In the genomic region with DNA sequence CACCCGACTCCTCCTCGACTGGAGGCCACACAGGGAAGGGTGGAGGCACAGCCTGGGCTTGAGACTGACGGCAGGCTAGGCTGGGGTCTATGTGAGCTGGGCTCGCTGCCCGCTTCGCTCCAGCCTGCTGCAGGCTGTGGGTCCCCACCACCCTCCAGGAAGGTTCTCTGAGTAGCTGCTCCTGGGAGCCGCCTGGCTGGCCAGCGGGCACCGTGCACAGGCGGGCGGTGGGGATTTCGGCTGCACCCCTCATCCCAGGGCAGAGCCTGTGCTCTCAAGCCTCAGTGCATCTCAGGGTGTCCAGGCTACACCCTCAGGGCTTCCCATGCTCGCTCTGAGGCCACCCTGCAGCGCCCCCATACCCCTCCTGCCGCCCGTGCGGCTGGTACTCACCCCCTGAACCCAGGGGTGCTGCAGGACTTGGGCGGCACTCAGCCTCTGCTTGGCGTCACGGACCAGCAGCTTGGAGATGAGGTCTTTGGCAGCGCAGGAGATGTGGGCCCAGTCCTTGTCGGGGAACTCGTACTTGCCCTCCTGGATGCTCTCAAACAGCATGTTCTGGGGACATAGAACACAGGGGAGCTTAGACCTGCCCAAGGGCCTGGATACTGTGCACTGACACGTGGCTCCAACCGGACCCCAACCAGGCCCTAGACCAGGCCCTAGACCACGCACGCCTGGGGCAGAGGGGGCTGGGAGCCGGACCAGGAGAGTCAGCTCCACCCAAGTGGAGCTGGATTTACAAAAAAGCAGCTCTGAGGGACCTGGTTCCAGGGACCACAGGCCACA, we compare ENCODE assay signal across 10 cellular contexts. TPM values are rescaled to one million over a fixed set of nuclear protein-coding genes. Genes with fewer than 3 reads are reported as not detected.
DNase-seq lines count a peak whose midpoint lies in the region; ATAC-seq and TF ChIP-seq lines count a peak whose summit lies in the region.
"Had no signal": no experiment of that assay in that cellular context is flagged by ENCODE, and none has a peak within 500 bp of the region (broad histone marks: within the 10 kb centered on the region; RNA-seq: fewer than 3 reads in every experiment).

No MANE protein-coding gene starts in this region.

- H3K27ac ChIP-seq in upper lobe of right lung: peak overlapping the region; percentile 83

- H3K27ac Mint-ChIP-seq in activated naive CD4-positive, alpha-beta T cell treated with anti-CD3 and anti-CD28 coated beads, Interleukin-2, amount 50 U/mL, for 24 hours: no peak overlapping the region
- peak overlapping the region; percentile 35 for H3K27ac Mint-ChIP-seq in MCF 10A (ENCODE audit: low read depth, unreplicated experiment)
- H3K27ac Mint-ChIP-seq in mesothelial cell of epicardium: peak overlapping the region; percentile 92

- no peak overlapping the region for H3K4me3 ChIP-seq in upper lobe of right lung

- CTCF ChIA-PET in MCF 10A (lab: Yijun Ruan, JAX): interaction anchor here (1.2 kb wide), 1 partner anchor 8 kb away, joined by 4 read pairs; no protein-coding TSS in a partner anchor

- intact Hi-C loops in MCF 10A (cut with micrococcal nuclease) (no loop called here), upper lobe of right lung (cut with DNase I) (no loop called here), posterior cingulate gyrus (cut with DNase I) (no loop called here)

- H3K9me3 Mint-ChIP-seq in activated naive CD4-positive, alpha-beta T cell treated with anti-CD3 and anti-CD28 coated beads, Interleukin-2, amount 50 U/mL, for 24 hours: no peaks in the 10 kb centered on the region
- H3K9me3 Mint-ChIP-seq in MCF 10A (ENCODE audit: unreplicated experiment) (no peaks in the 10 kb centered on the region), mesothelial cell of epicardium (no peaks in the 10 kb centered on the region)

- no TSS peak for BruUV-seq in MCF 10A (replicated peaks; lab: Mats Ljungman, UMichigan)

- peaks cover 2% of the 10 kb centered on the region for H3K9me3 ChIP-seq in upper lobe of right lung

- DNase-seq in activated naive CD4-positive, alpha-beta T cell treated with anti-CD3 and anti-CD28 coated beads, Interleukin-2, amount 50 U/mL, for 16 hours: no peak
- DNase-seq in MCF 10A (ENCODE audit: unreplicated experiment) (no peak), mesothelial cell of epicardium (ENCODE audit: low spot score in 2 of 2, unreplicated experiment in 2 of 2) (no peak), upper lobe of right lung (peak; percentile 67), EL (no peak), posterior cingulate gyrus (no peak), Ammon's horn (ENCODE audit: low spot score) (no peak)
- DNase-seq: KG1, SW 1271 had no signal

- TF ChIP-seq CTCF in MCF 10A (IDR thresholded peaks at IDR 0.05; ENCODE audit: unreplicated experiment): no peak
- no peak for TF ChIP-seq CTCF in mesothelial cell of epicardium (IDR thresholded peaks at IDR 0.05; ENCODE audit: unreplicated experiment)
- no peak for TF ChIP-seq CTCF in upper lobe of right lung (IDR thresholded peaks at IDR 0.05)

- no peak for ATAC-seq in upper lobe of right lung

- H3K36me3 Mint-ChIP-seq in activated naive CD4-positive, alpha-beta T cell treated with anti-CD3 and anti-CD28 coated beads, Interleukin-2, amount 50 U/mL, for 24 hours: no peaks in the 10 kb centered on the region
- peaks cover 54% of the 10 kb centered on the region for H3K36me3 Mint-ChIP-seq in MCF 10A (ENCODE audit: insufficient read depth, unreplicated experiment)
- H3K36me3 Mint-ChIP-seq in mesothelial cell of epicardium: peaks cover 4% of the 10 kb centered on the region

- peaks cover 21% of the 10 kb centered on the region for H3K4me1 Mint-ChIP-seq in activated naive CD4-positive, alpha-beta T cell treated with anti-CD3 and anti-CD28 coated beads, Interleukin-2, amount 50 U/mL, for 24 hours
- H3K4me1 Mint-ChIP-seq in MCF 10A (ENCODE audit: insufficient read depth, unreplicated experiment): peaks cover 8% of the 10 kb centered on the region
- peaks cover 11% of the 10 kb centered on the region for H3K4me1 Mint-ChIP-seq in mesothelial cell of epicardium

- H3K36me3 ChIP-seq in upper lobe of right lung: peaks cover 72% of the 10 kb centered on the region

- no peaks in the 10 kb centered on the region for H3K27me3 ChIP-seq in upper lobe of right lung

- H3K4me3 Mint-ChIP-seq in activated naive CD4-positive, alpha-beta T cell treated with anti-CD3 and anti-CD28 coated beads, Interleukin-2, amount 50 U/mL, for 24 hours: peak overlapping the region; percentile 76
- peak overlapping the region; percentile 60 for H3K4me3 Mint-ChIP-seq in MCF 10A (ENCODE audit: unreplicated experiment)
- H3K4me3 Mint-ChIP-seq in mesothelial cell of epicardium: peak overlapping the region; percentile 47

- no peaks in the 10 kb centered on the region for H3K27me3 Mint-ChIP-seq in activated naive CD4-positive, alpha-beta T cell treated with anti-CD3 and anti-CD28 coated beads, Interleukin-2, amount 50 U/mL, for 24 hours
- H3K27me3 Mint-ChIP-seq in MCF 10A (ENCODE audit: insufficient read depth, unreplicated experiment): no peaks in the 10 kb centered on the region
- H3K27me3 Mint-ChIP-seq in mesothelial cell of epicardium (ENCODE audit: low read depth): no peaks in the 10 kb centered on the region

- peaks cover 51% of the 10 kb centered on the region for H3K4me1 ChIP-seq in upper lobe of right lung

- POLR2A ChIA-PET in MCF 10A (lab: Yijun Ruan, JAX): interaction anchor here (0.5 to 4.4 kb wide), 7 partner anchors 8 to 72 kb away, joined by 3 to 87 read pairs (median 4); a partner anchor contains a TSS

RNA-seq across cellular contexts. Expression of a gene that starts 10.2 kb away (rescaled TPM):
- total RNA-seq in MCF 10A (2022): 146 and 224 TPM in 2 replicates
- 92.6 to 97.1 TPM (median 95.9 TPM) in 3 replicates for total RNA-seq in mesothelial cell of epicardium
- total RNA-seq in upper lobe of right lung: 314 TPM

RNA-seq across cellular contexts. Expression of a gene that starts 25.3 kb away (rescaled TPM):
- 53.1 and 53.4 TPM in 2 replicates for total RNA-seq in MCF 10A (2022)
- total RNA-seq in mesothelial cell of epicardium: 112 to 118 TPM (median 114 TPM) in 3 replicates
- 56.5 TPM for total RNA-seq in upper lobe of right lung

RNA-seq across cellular contexts. Expression of a gene that starts 55.3 kb away (rescaled TPM):
- 40.9 and 47.2 TPM in 2 replicates for total RNA-seq in MCF 10A (2022)
- 33.0 to 34.7 TPM (median 34.1 TPM) in 3 replicates for total RNA-seq in mesothelial cell of epicardium
- total RNA-seq in upper lobe of right lung: 58.8 TPM

RNA-seq across cellular contexts. Expression of a gene that starts 55.9 kb away (rescaled TPM):
- 3.1 and 5.3 TPM in 2 replicates for total RNA-seq in MCF 10A (2022)
- total RNA-seq in mesothelial cell of epicardium: 11.0 to 14.4 TPM (median 13.8 TPM) in 3 replicates
- 6.8 TPM for total RNA-seq in upper lobe of right lung
